ENCODE assay signal across 8 cellular contexts in genomic region chr6:169959129-169960002, GRCh38.
A peak's percentile ranks its signal among the peaks of the same experiment; 100 is the strongest.
DNase-seq lines count a peak whose midpoint lies in the region; ATAC-seq lines count a peak whose summit lies in the region.

No MANE protein-coding gene starts in this region.

- DNase-seq in DMS153 treated with DMSO at 0.1 percent for 48 hours (lab: John Stamatoyannopoulos, UW; ENCODE audit: unreplicated experiment): peak; percentile 70
- peak; percentile 87 for DNase-seq in NCI-H345 treated with DMSO at 0.1 percent for 48 hours (lab: John Stamatoyannopoulos, UW; ENCODE audit: unreplicated experiment)
- DNase-seq in activated naive CD4-positive, alpha-beta T cell treated with Interleukin-2 at 50 U/mL for 16 hours: peak; percentile 36
- DNase-seq in naive B cell: peak; percentile 86
- DNase-seq in EL: no peak
- no peak for DNase-seq in C1 segment of cervical spinal cord (lab: John Stamatoyannopoulos, UW)

- peak overlapping the region; percentile 76 to 99 (median 92) for H3K27ac Mint-ChIP-seq in naive B cell

- peaks cover 0 to 4% of the 10 kb centered on the region in 2 donors for H3K36me3 Mint-ChIP-seq in naive B cell

- peaks cover 11 to 24% (median 12%) of the 10 kb centered on the region in 3 donors for H3K4me1 Mint-ChIP-seq in naive B cell

- peak; percentile 71 for ATAC-seq in HG02798 (IDR thresholded peaks at IDR 0.05; ENCODE audit: poor library complexity, unreplicated experiment)
- peak; percentile 90 to 91 for ATAC-seq in naive B cell (ENCODE audit: low read depth in 2 of 2)
- ATAC-seq in GM18520 (IDR thresholded peaks at IDR 0.05; ENCODE audit: unreplicated experiment): no peak

- H3K4me3 Mint-ChIP-seq in naive B cell: peak overlapping the region; percentile 63 to 88 (median 83)

- peaks cover 4 to 22% (median 7%) of the 10 kb centered on the region in 3 donors for H3K27me3 Mint-ChIP-seq in naive B cell

- H3K9me3 Mint-ChIP-seq in naive B cell: peaks cover 0 to 2% (median 0%) of the 10 kb centered on the region in 7 donors

Comparison
In these comparisons a context has a peak if more than half of its experiments do, and no peak if none do; other contexts are left out.
1. DNase-seq: peak in DMS153 treated with DMSO at 0.1 percent for 48 hours (single experiment), NCI-H345 treated with DMSO at 0.1 percent for 48 hours (single experiment), activated naive CD4-positive, alpha-beta T cell treated with Interleukin-2 at 50 U/mL for 16 hours (single experiment) and naive B cell (single experiment); none in EL (single experiment) and C1 segment of cervical spinal cord (0 of 14).